19 cellular contexts compared by ENCODE assay signal in the genomic region with DNA sequence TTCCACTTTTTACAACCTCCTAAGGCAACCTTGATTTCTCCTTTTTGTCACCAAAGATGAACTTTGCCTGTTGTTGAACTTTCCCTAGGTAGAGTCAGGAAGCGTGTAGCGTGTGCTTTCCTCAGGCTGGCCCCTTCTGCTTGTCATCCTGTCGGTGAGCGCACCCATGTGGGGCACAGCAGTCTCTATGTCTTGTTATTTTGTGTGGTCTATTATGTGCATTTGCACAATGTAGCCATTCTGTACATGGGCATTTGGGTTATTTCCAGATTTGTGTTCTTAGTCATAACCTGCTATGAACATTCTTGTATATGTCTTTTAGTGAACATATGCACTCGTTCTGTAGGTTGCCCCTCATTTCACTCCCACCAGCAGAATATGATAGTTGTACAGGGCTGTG. TPM values are rescaled to one million over a fixed set of nuclear protein-coding genes. Genes with fewer than 3 reads are reported as not detected.
DNase-seq lines count a peak whose midpoint lies in the region; ATAC-seq, FAIRE-seq and TF ChIP-seq lines count a peak whose summit lies in the region.
"Had no signal": no experiment of that assay in that cellular context is flagged by ENCODE, and none has a peak within 500 bp of the region (broad histone marks: within the 10 kb centered on the region; RNA-seq: fewer than 3 reads in every experiment).

No MANE protein-coding gene starts in this region.

- peak; percentile 44 for ATAC-seq in activated CD4-positive, alpha-beta T cell treated with anti-CD3 and anti-CD28 coated beads for 36 hours
- no peak for ATAC-seq in T-helper 17 cell

- no peak overlapping the region for H3K27ac Mint-ChIP-seq in activated CD4-positive, alpha-beta T cell treated with anti-CD3 and anti-CD28 coated beads for 36 hours
- H3K27ac Mint-ChIP-seq in activated CD4-positive, alpha-beta T cell treated with anti-CD3 and anti-CD28 coated beads, Interleukin-2, amount 10 ng/mL, durations not matched to agents 7 days and 5 days: no peak overlapping the region
- peak overlapping the region; percentile 3 for H3K27ac Mint-ChIP-seq in T-helper 17 cell

- H3K4me3 Mint-ChIP-seq in activated CD4-positive, alpha-beta T cell treated with anti-CD3 and anti-CD28 coated beads for 36 hours: no peak overlapping the region
- H3K4me3 Mint-ChIP-seq in activated CD4-positive, alpha-beta T cell treated with anti-CD3 and anti-CD28 coated beads, Interleukin-2, amount 10 ng/mL, durations not matched to agents 7 days and 5 days: no peak overlapping the region
- H3K4me3 Mint-ChIP-seq in T-helper 17 cell: no peak overlapping the region
- H3K4me3 Mint-ChIP-seq: CD8-positive, alpha-beta memory T cell had no signal

- DNase-seq in activated CD4-positive, alpha-beta T cell treated with anti-CD3 and anti-CD28 coated beads for 36 hours: no peak
- DNase-seq in activated CD4-positive, alpha-beta T cell treated with anti-CD3 and anti-CD28 coated beads, Interleukin-2, amount 10 ng/mL, durations not matched to agents 7 days and 5 days: no peak
- DNase-seq in D721Med (ENCODE audit: insufficient read length, low spot score): no peak
- no peak for DNase-seq in T-helper 17 cell
- DNase-seq in mesenteric fat pad (ENCODE audit: low spot score): peak; percentile 9
- DNase-seq in vagina (ENCODE audit: extremely low spot score in 2 of 2): no peak
- no peak for DNase-seq in NCI-H345 (lab: John Stamatoyannopoulos, UW)
- DNase-seq in NCI-H748 treated with DMSO at 0.1 percent for 48 hours (lab: John Stamatoyannopoulos, UW): no peak
- DNase-seq: 8988T; BE2C; CD8-positive, alpha-beta memory T cell; DND-41; KBM-7; NCI-H146; NCI-H2081; NCI-H526; SHP77 treated with DMSO at 0.1 percent for 48 hours had no signal

- H3K36me3 ChIP-seq in vagina: peaks cover 0 to 41% of the 10 kb centered on the region in 2 donors

- H3K27me3 Mint-ChIP-seq in activated CD4-positive, alpha-beta T cell treated with anti-CD3 and anti-CD28 coated beads for 36 hours: no peaks in the 10 kb centered on the region
- H3K27me3 Mint-ChIP-seq in activated CD4-positive, alpha-beta T cell treated with anti-CD3 and anti-CD28 coated beads, Interleukin-2, amount 10 ng/mL, durations not matched to agents 7 days and 5 days: no peaks in the 10 kb centered on the region
- no peaks in the 10 kb centered on the region for H3K27me3 Mint-ChIP-seq in T-helper 17 cell
- H3K27me3 Mint-ChIP-seq: CD8-positive, alpha-beta memory T cell had no signal

- peaks cover 3% of the 10 kb centered on the region for H3K4me1 Mint-ChIP-seq in activated CD4-positive, alpha-beta T cell treated with anti-CD3 and anti-CD28 coated beads for 36 hours
- peaks cover 5% of the 10 kb centered on the region for H3K4me1 Mint-ChIP-seq in activated CD4-positive, alpha-beta T cell treated with anti-CD3 and anti-CD28 coated beads, Interleukin-2, amount 10 ng/mL, durations not matched to agents 7 days and 5 days
- H3K4me1 Mint-ChIP-seq in T-helper 17 cell: peaks cover 16% of the 10 kb centered on the region

- intact Hi-C loops in activated CD4-positive, alpha-beta T cell treated with anti-CD3 and anti-CD28 coated beads for 36 hours (cut with DNase I, micrococcal nuclease): no loop called here
- intact Hi-C loops in vagina (cut with DNase I): no loop called here

- no peak overlapping the region for H3K4me3 ChIP-seq in vagina

- H3K9me3 Mint-ChIP-seq in activated CD4-positive, alpha-beta T cell treated with anti-CD3 and anti-CD28 coated beads for 36 hours (ENCODE audit: low read depth): no peaks in the 10 kb centered on the region
- H3K9me3 Mint-ChIP-seq in activated CD4-positive, alpha-beta T cell treated with anti-CD3 and anti-CD28 coated beads, Interleukin-2, amount 10 ng/mL, durations not matched to agents 7 days and 5 days: no peaks in the 10 kb centered on the region
- H3K9me3 Mint-ChIP-seq: CD8-positive, alpha-beta memory T cell had no signal

- H3K9me3 ChIP-seq in T-helper 17 cell (ENCODE audit: control insufficient read depth, low read length, poor library complexity, severe bottlenecking) (no peaks in the 10 kb centered on the region), vagina (no peaks in the 10 kb centered on the region)
- H3K9me3 ChIP-seq: BE2C had no signal

- CTCF ChIA-PET in activated CD4-positive, alpha-beta T cell treated with anti-CD3 and anti-CD28 coated beads for 36 hours (lab: Charles Lee): no interaction called here
- CTCF ChIA-PET in activated CD4-positive, alpha-beta T cell treated with anti-CD3 and anti-CD28 coated beads, Interleukin-2, amount 10 ng/mL, durations not matched to agents 7 days and 5 days (lab: Charles Lee): interaction anchor here (1.3 to 1.4 kb wide), 2 partner anchors 10 to 13 kb away, joined by 3 to 4 read pairs; no protein-coding TSS in a partner anchor

- FAIRE-seq in D721Med (lab: Jason Lieb, UNC): no peak
- FAIRE-seq: G401.6 had no signal

- H3K27ac ChIP-seq in vagina: no peak overlapping the region

- POLR2A ChIA-PET in activated CD4-positive, alpha-beta T cell treated with anti-CD3 and anti-CD28 coated beads for 36 hours (lab: Charles Lee): no interaction called here
- POLR2A ChIA-PET in activated CD4-positive, alpha-beta T cell treated with anti-CD3 and anti-CD28 coated beads, Interleukin-2, amount 10 ng/mL, durations not matched to agents 7 days and 5 days (lab: Charles Lee): no interaction called here

- H3K36me3 Mint-ChIP-seq in activated CD4-positive, alpha-beta T cell treated with anti-CD3 and anti-CD28 coated beads for 36 hours (ENCODE audit: low read depth): peaks cover 51% of the 10 kb centered on the region
- H3K36me3 Mint-ChIP-seq in activated CD4-positive, alpha-beta T cell treated with anti-CD3 and anti-CD28 coated beads, Interleukin-2, amount 10 ng/mL, durations not matched to agents 7 days and 5 days (ENCODE audit: low read depth): peaks cover 43% of the 10 kb centered on the region
- peaks cover 19% of the 10 kb centered on the region for H3K36me3 Mint-ChIP-seq in T-helper 17 cell (ENCODE audit: low read depth)

- H3K27me3 ChIP-seq in vagina: no peaks in the 10 kb centered on the region
- H3K27me3 ChIP-seq: BE2C had no signal

- no peak for TF ChIP-seq POLR2A in vagina (IDR thresholded peaks at IDR 0.05)

- peaks cover 3% of the 10 kb centered on the region for H3K4me1 ChIP-seq in vagina
- H3K4me1 ChIP-seq: BE2C had no signal

- peak; percentile 2 for TF ChIP-seq CTCF in D721Med (IDR thresholded peaks at IDR 0.05; ENCODE audit: insufficient read depth, missing control alignments)
- no peak for TF ChIP-seq CTCF in vagina (IDR thresholded peaks at IDR 0.05)

RNA-seq across cellular contexts. Expression of a gene that starts 34.9 kb away (rescaled TPM):
- total RNA-seq in activated CD4-positive, alpha-beta T cell treated with anti-CD3 and anti-CD28 coated beads for 36 hours: 100 to 1,000 TPM in 1 of 2 experiments, 10 to 100 TPM in 1; 95.9 to 102 TPM
- total RNA-seq in activated CD4-positive, alpha-beta T cell treated with anti-CD3 and anti-CD28 coated beads, Interleukin-2, amount 10 ng/mL, durations not matched to agents 7 days and 5 days: 100 to 1,000 TPM; 112 to 124 TPM
- 100 to 1,000 TPM; 112 to 126 TPM for total RNA-seq in T-helper 17 cell
- total RNA-seq in mesenteric fat pad: 41.7 TPM
- 75.6 TPM for total RNA-seq in vagina

RNA-seq across cellular contexts. Expression of a gene that starts 40.8 kb away (rescaled TPM):
- not detected for total RNA-seq in activated CD4-positive, alpha-beta T cell treated with anti-CD3 and anti-CD28 coated beads for 36 hours
- total RNA-seq in activated CD4-positive, alpha-beta T cell treated with anti-CD3 and anti-CD28 coated beads, Interleukin-2, amount 10 ng/mL, durations not matched to agents 7 days and 5 days: not detected
- total RNA-seq in T-helper 17 cell: not detected
- not detected for total RNA-seq in mesenteric fat pad
- not detected for total RNA-seq in vagina
- total RNA-seq: CD8-positive, alpha-beta memory T cell; H4 had no signal
